ENCODE assay signal across 18 cellular contexts in the genomic region with DNA sequence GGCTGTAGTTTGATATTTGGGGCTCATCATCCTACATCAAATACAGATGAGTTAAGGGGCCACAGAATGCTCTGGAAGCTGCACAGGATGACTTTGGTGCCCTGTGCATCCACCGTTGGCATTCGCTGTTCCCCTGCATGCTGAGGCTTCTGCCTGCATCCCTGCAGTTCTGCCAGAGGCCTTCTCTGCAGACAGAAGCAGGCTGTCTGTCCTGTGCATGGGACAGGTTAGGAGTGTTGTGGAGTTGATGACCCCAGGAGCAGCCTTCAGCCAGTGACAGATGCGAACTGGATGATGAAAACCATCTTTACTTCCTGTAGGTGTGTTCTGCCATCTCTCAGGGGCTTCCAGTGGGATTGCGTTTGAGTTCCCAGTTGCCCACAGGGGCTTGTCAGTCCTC. TPM values are rescaled to one million over a fixed set of nuclear protein-coding genes. Genes with fewer than 3 reads are reported as not detected.
DNase-seq lines count a peak whose midpoint lies in the region; TF ChIP-seq lines count a peak whose summit lies in the region.
"Had no signal": no experiment of that assay in that cellular context is flagged by ENCODE, and none has a peak within 500 bp of the region (broad histone marks: within the 10 kb centered on the region; RNA-seq: fewer than 3 reads in every experiment).

No MANE protein-coding gene starts in this region.

- H3K9me3 ChIP-seq in KOPT-K1 (ENCODE audit: insufficient read depth, low read length, poor library complexity, severe bottlenecking) = no peaks in the 10 kb centered on the region
- H3K9me3 ChIP-seq: neutrophil, SK-N-SH had no signal

- H3K27me3 Mint-ChIP-seq in activated T-cell treated with anti-CD3 and anti-CD28 coated beads, Interleukin-2, amount 50 U/mL, for 24 hours = no peaks in the 10 kb centered on the region
- peaks cover 14% of the 10 kb centered on the region for H3K27me3 Mint-ChIP-seq in nephron progenitor cell (ENCODE audit: low read depth, poor library complexity)

- TF ChIP-seq CTCF in coronary artery (IDR thresholded peaks at IDR 0.05) = no peak
- no peak for TF ChIP-seq CTCF in nephron progenitor cell (IDR thresholded peaks at IDR 0.05)

- H3K27ac ChIP-seq in KOPT-K1 (ENCODE audit: low read depth, low read length, poor library complexity, severe bottlenecking) (peak overlapping the region; percentile 91), coronary artery (no peak overlapping the region)
- H3K27ac ChIP-seq: neutrophil had no signal

- peak overlapping the region; percentile 46 for H3K27ac Mint-ChIP-seq in activated T-cell treated with anti-CD3 and anti-CD28 coated beads, Interleukin-2, amount 50 U/mL, for 24 hours
- no peak overlapping the region for H3K27ac Mint-ChIP-seq in nephron progenitor cell
- H3K27ac Mint-ChIP-seq: activated T-cell treated with anti-CD3 and anti-CD28 coated beads, Interleukin-2, amount 50 U/mL, for 72 hours had no signal

- H3K36me3 ChIP-seq in KOPT-K1 (ENCODE audit: insufficient read depth, low read length) = no peaks in the 10 kb centered on the region
- H3K36me3 ChIP-seq: neutrophil had no signal

- H3K4me3 Mint-ChIP-seq in activated T-cell treated with anti-CD3 and anti-CD28 coated beads, Interleukin-2, amount 50 U/mL, for 24 hours = no peak overlapping the region
- H3K4me3 Mint-ChIP-seq in nephron progenitor cell = no peak overlapping the region

- no peaks in the 10 kb centered on the region for H3K9me3 Mint-ChIP-seq in activated T-cell treated with anti-CD3 and anti-CD28 coated beads, Interleukin-2, amount 50 U/mL, for 24 hours
- H3K9me3 Mint-ChIP-seq in nephron progenitor cell = no peaks in the 10 kb centered on the region

- no peak for DNase-seq in activated T-cell treated with anti-CD3 and anti-CD28 coated beads, Interleukin-2, amount 50 U/mL, for 24 hours
- DNase-seq in activated T-cell treated with anti-CD3 and anti-CD28 coated beads, Interleukin-2, amount 50 U/mL, for 48 hours = no peak
- DNase-seq in coronary artery (ENCODE audit: low spot score) (peak; percentile 49), posterior vena cava (ENCODE audit: low spot score) (peak; percentile 41), A172 (ENCODE audit: low spot score) (no peak), nephron progenitor cell (no peak), ecto neural progenitor cell (ENCODE audit: low spot score) (no peak)
- DNase-seq: activated T-cell treated with anti-CD3 and anti-CD28 coated beads, Interleukin-2, amount 50 U/mL, for 72 hours; amniotic stem cell; effector CD8-positive, alpha-beta T cell; NCI-H1930; NCI-H446; retina; SK-N-SH had no signal

- peaks cover 55% of the 10 kb centered on the region for H3K4me1 Mint-ChIP-seq in activated T-cell treated with anti-CD3 and anti-CD28 coated beads, Interleukin-2, amount 50 U/mL, for 24 hours (ENCODE audit: low read depth)
- H3K4me1 Mint-ChIP-seq in nephron progenitor cell = peaks cover 40% of the 10 kb centered on the region

- intact Hi-C loops in posterior vena cava (cut with DNase I) = no loop called here

- H3K4me3 ChIP-seq in coronary artery = no peak overlapping the region

- H3K36me3 Mint-ChIP-seq in activated T-cell treated with anti-CD3 and anti-CD28 coated beads, Interleukin-2, amount 50 U/mL, for 24 hours (ENCODE audit: low read depth) = no peaks in the 10 kb centered on the region
- H3K36me3 Mint-ChIP-seq in nephron progenitor cell (ENCODE audit: low read depth) = no peaks in the 10 kb centered on the region

RNA-seq across cellular contexts. Expression of a gene that starts 13.6 kb away (rescaled TPM):
- total RNA-seq in posterior vena cava = under 1 TPM; 0.14 to 0.38 TPM
- 0.02 and 0.14 TPM in 2 replicates for total RNA-seq in A172 (2014; rRNA removed; shearing (Covaris generic))
- total RNA-seq: temporal lobe had no signal

RNA-seq across cellular contexts. Expression of a gene that starts 50.3 kb away (rescaled TPM):
- total RNA-seq in posterior vena cava = under 1 TPM; 0.46 to 0.62 TPM
- total RNA-seq in A172 (2014; rRNA removed; shearing (Covaris generic)) = not detected in 2 replicates
- total RNA-seq: Daoy had no signal

Comparison
In these comparisons a context has a peak if more than half of its experiments do, and no peak if none do; other contexts are left out.
1. DNase-seq: peak in coronary artery (single experiment) and posterior vena cava (single experiment); none in activated T-cell treated with anti-CD3 and anti-CD28 coated beads, Interleukin-2, amount 50 U/mL, for 24 hours (single experiment), activated T-cell treated with anti-CD3 and anti-CD28 coated beads, Interleukin-2, amount 50 U/mL, for 48 hours (0 of 2), A172 (single experiment), nephron progenitor cell (single experiment) and ecto neural progenitor cell (single experiment).